ENCODE assay signal across 13 cellular contexts in genomic region chr20:40232288-40232687, GRCh38.
DNase-seq lines count a peak whose midpoint lies in the region; ATAC-seq and TF ChIP-seq lines count a peak whose summit lies in the region.
"Had no signal": no experiment of that assay in that cellular context is flagged by ENCODE, and none has a peak within 500 bp of the region (broad histone marks: within the 10 kb centered on the region; RNA-seq: fewer than 3 reads in every experiment).

No MANE protein-coding gene starts in this region.

- H3K27me3 ChIP-seq in A673 (replicated peaks; ENCODE audit: insufficient read depth, low read depth, low read length, poor library complexity) (no peaks in the 10 kb centered on the region), GM23248 (replicated peaks; ENCODE audit: insufficient read depth) (no peaks in the 10 kb centered on the region)
- H3K27me3 ChIP-seq: BE2C had no signal

- WGBS in GM23248 (ENCODE audit: low coverage in 1 of 2, low lambda C conversion rate in 2 of 2, missing lambda C conversion rate in 2 of 2), 2 experiments = 80 to 85% methylated on average over 1 of the region's 1 CpG

- peaks cover 5 to 14% (median 9%) of the 10 kb centered on the region in 5 donors for H3K27me3 Mint-ChIP-seq in naive thymus-derived CD8-positive, alpha-beta T cell

- H3K36me3 ChIP-seq in A673 (ENCODE audit: insufficient read depth, low read length, poor library complexity, severe bottlenecking) (no peaks in the 10 kb centered on the region), GM23248 (ENCODE audit: low read depth) (no peaks in the 10 kb centered on the region)
- H3K36me3 ChIP-seq: BE2C had no signal

- BruUV-seq in A673 (replicated peaks; lab: Mats Ljungman, UMichigan) = no TSS peak

- in situ Hi-C loops in GM23248 (cut with MboI) = no loop called here
- in situ Hi-C loops in astrocyte of the spinal cord (cut with HindIII; ENCODE audit: low sequenced_read_pairs) = no loop called here

- H3K9ac ChIP-seq in GM23248 = no peak overlapping the region

- POLR2A ChIA-PET in A673 (lab: Charles Lee; ENCODE audit: low non-redundant PET) = interaction anchor here (0.9 kb wide), 1 partner anchor 1669 kb away, joined by 3 read pairs; no protein-coding TSS in a partner anchor
- POLR2A ChIA-PET in naive thymus-derived CD8-positive, alpha-beta T cell (lab: Charles Lee) = no interaction called here

- H3K36me3 Mint-ChIP-seq in naive thymus-derived CD8-positive, alpha-beta T cell = no peaks in the 10 kb centered on the region
- H3K36me3 Mint-ChIP-seq: CD4-positive, CD25-positive, alpha-beta regulatory T cell had no signal

- no peaks in the 10 kb centered on the region for H3K79me2 ChIP-seq in GM23248 (ENCODE audit: insufficient read depth)

- intact Hi-C loops in A673 (cut with micrococcal nuclease; ENCODE audit: unreplicated experiment) = loop anchor here (10.0 kb wide), 1 partner anchor 157 kb away; no protein-coding TSS in a partner anchor

- H3K4me3 ChIP-seq in A673 (ENCODE audit: low read depth, low read length, poor library complexity, severe bottlenecking) (no peak overlapping the region), GM23248 (no peak overlapping the region), astrocyte of the spinal cord (ENCODE audit: low read depth, low read length) (no peak overlapping the region), fibroblast of mammary gland (ENCODE audit: control insufficient read depth, low read depth, low read length) (no peak overlapping the region)

- no peaks in the 10 kb centered on the region for H3K9me3 Mint-ChIP-seq in naive thymus-derived CD8-positive, alpha-beta T cell

- H3K4me3 Mint-ChIP-seq in naive thymus-derived CD8-positive, alpha-beta T cell = no peak overlapping the region
- H3K4me3 Mint-ChIP-seq: CD4-positive, CD25-positive, alpha-beta regulatory T cell had no signal

- H3K4me1 ChIP-seq in A673 (ENCODE audit: insufficient read depth, low read length, poor library complexity, severe bottlenecking) (peaks cover 48% of the 10 kb centered on the region), GM23248 (ENCODE audit: insufficient read depth) (no peaks in the 10 kb centered on the region)
- H3K4me1 ChIP-seq: BE2C had no signal

- peak; percentile 92 for DNase-seq in A673 (ENCODE audit: low spot score)
- peak; percentile 5 for DNase-seq in GM23248
- DNase-seq in astrocyte of the spinal cord (ENCODE audit: low read depth, low spot score) = peak; percentile 1
- DNase-seq in fibroblast of mammary gland (ENCODE audit: low read depth) = peak; percentile 4
- no peak for DNase-seq in ecto neural progenitor cell (ENCODE audit: low spot score)
- no peak for DNase-seq in naive thymus-derived CD8-positive, alpha-beta T cell
- DNase-seq in 8988T = no peak
- DNase-seq: BE2C; CD4-positive, CD25-positive, alpha-beta regulatory T cell; DMS53; GF-D8 had no signal

- H3K27ac ChIP-seq in A673 (ENCODE audit: low read depth, low read length, poor library complexity, severe bottlenecking) = peak overlapping the region; percentile 89
- no peak overlapping the region for H3K27ac ChIP-seq in GM23248

- H3K9me3 ChIP-seq in A673 (ENCODE audit: low read depth, low read length, poor library complexity, severe bottlenecking) = no peaks in the 10 kb centered on the region
- H3K9me3 ChIP-seq in GM23248 (ENCODE audit: low read depth) = no peaks in the 10 kb centered on the region
- H3K9me3 ChIP-seq: BE2C had no signal

- H3K4me2 ChIP-seq in GM23248 (ENCODE audit: unreplicated experiment) = no peak overlapping the region

- TF ChIP-seq CTCF in A673 (conservative IDR thresholded peaks at IDR 0.05; ENCODE audit: low read depth, low read length) (no peak), astrocyte of the spinal cord (IDR thresholded peaks at IDR 0.05; ENCODE audit: low read depth, low read length) (no peak), fibroblast of mammary gland (conservative IDR thresholded peaks at IDR 0.05; ENCODE audit: control insufficient read depth, insufficient read depth, low read depth, low read length) (no peak)

- CTCF ChIA-PET in A673 (lab: Charles Lee) = no interaction called here

- H3K9me2 ChIP-seq in GM23248 (ENCODE audit: insufficient read depth) = no peaks in the 10 kb centered on the region

- H3F3A ChIP-seq in GM23248 (ENCODE audit: insufficient read depth) = no peaks in the 10 kb centered on the region

- no peak overlapping the region for H2AFZ ChIP-seq in GM23248

- H3K4me1 Mint-ChIP-seq in naive thymus-derived CD8-positive, alpha-beta T cell = no peaks in the 10 kb centered on the region
- H3K4me1 Mint-ChIP-seq: CD4-positive, CD25-positive, alpha-beta regulatory T cell had no signal

- no peak for ATAC-seq in naive thymus-derived CD8-positive, alpha-beta T cell
- ATAC-seq in GM21367 (IDR thresholded peaks at IDR 0.05; ENCODE audit: unreplicated experiment) = no peak
- ATAC-seq: HCT116 had no signal

- no peak overlapping the region for H3K27ac Mint-ChIP-seq in naive thymus-derived CD8-positive, alpha-beta T cell
- H3K27ac Mint-ChIP-seq: CD4-positive, CD25-positive, alpha-beta regulatory T cell had no signal

- no peaks in the 10 kb centered on the region for H4K20me1 ChIP-seq in GM23248 (ENCODE audit: insufficient read depth)

Comparison
In these comparisons a context has a peak if more than half of its experiments do, and no peak if none do; other contexts are left out.
1. DNase-seq: peak in A673 (single experiment), GM23248 (single experiment), astrocyte of the spinal cord (single experiment) and fibroblast of mammary gland (single experiment); none in ecto neural progenitor cell (single experiment), naive thymus-derived CD8-positive, alpha-beta T cell (0 of 10) and 8988T (single experiment).